24 cellular contexts compared by ENCODE assay signal in genomic region chr20:39025883-39026282, GRCh38.
DNase-seq lines count a peak whose midpoint lies in the region; ATAC-seq and TF ChIP-seq lines count a peak whose summit lies in the region.
"Had no signal": no experiment of that assay in that cellular context is flagged by ENCODE, and none has a peak within 500 bp of the region (broad histone marks: within the 10 kb centered on the region; RNA-seq: fewer than 3 reads in every experiment).

No MANE protein-coding gene starts in this region.

- intact Hi-C loops in CD4-positive, alpha-beta T cell (cut with DNase I, micrococcal nuclease): no loop called here
- intact Hi-C loops in MCF 10A (cut with micrococcal nuclease): no loop called here

- DNase-seq in activated CD4-positive, alpha-beta T cell treated with anti-CD3 and anti-CD28 coated beads, Interleukin-2, amount 10 ng/mL, durations not matched to agents 7 days and 5 days: peak; percentile 41
- DNase-seq in activated CD4-positive, alpha-beta T cell treated with anti-CD3 and anti-CD28 coated beads for 48 hours: no peak
- no peak for DNase-seq in CD4-positive, alpha-beta T cell
- DNase-seq in T-helper 2 cell treated with Interferon-gamma antibody and Interleukin-4, amounts not matched to agents 5 μg/mL and 100 μg/mL, for 36 hours (ENCODE audit: low spot score): no peak
- DNase-seq in endothelial cell (ENCODE audit: low spot score) (no peak), MCF 10A (ENCODE audit: unreplicated experiment) (no peak), SKM-1 (lab: John Stamatoyannopoulos, UW; ENCODE audit: unreplicated experiment) (no peak), NCI-H2171 treated with DMSO at 0.1 percent for 48 hours (lab: John Stamatoyannopoulos, UW) (no peak)
- DNase-seq: activated CD4-positive, alpha-beta T cell treated with anti-CD3 and anti-CD28 coated beads, Interleukin-2, amount 50 U/mL, for 4 hours; amygdala; BE2C; glutamatergic neuron; Karpas-422; NCI-H1694 treated with DMSO at 0.1 percent for 48 hours; NCI-H2227 treated with DMSO at 0.1 percent for 48 hours; NCI-H748 treated with DMSO at 0.1 percent for 48 hours; nucleus accumbens; small intestine; stimulated activated CD4-positive, alpha-beta T cell treated with anti-CD3 and anti-CD28 coated beads, Interleukin-4, amount 100 ng/mL, for 1 hour; transverse colon had no signal

- H3K4me3 Mint-ChIP-seq in activated CD4-positive, alpha-beta T cell treated with anti-CD3 and anti-CD28 coated beads, Interleukin-2, amount 10 ng/mL, durations not matched to agents 7 days and 5 days: peak overlapping the region; percentile 0
- no peak overlapping the region for H3K4me3 Mint-ChIP-seq in CD4-positive, alpha-beta T cell
- no peak overlapping the region for H3K4me3 Mint-ChIP-seq in T-helper 2 cell treated with Interferon-gamma antibody and Interleukin-4, amounts not matched to agents 5 μg/mL and 100 μg/mL, for 36 hours
- peak overlapping the region; percentile 6 for H3K4me3 Mint-ChIP-seq in endothelial cell (ENCODE audit: unreplicated experiment)
- no peak overlapping the region for H3K4me3 Mint-ChIP-seq in MCF 10A (ENCODE audit: unreplicated experiment)
- H3K4me3 Mint-ChIP-seq: dendritic cell treated with granulocyte-macrophage colony-stimulating factor and Interleukin-4, amounts not matched to agents 40 ng/mL and 50 ng/mL, for 4 days; GM23338 had no signal

- CTCF ChIA-PET in activated CD4-positive, alpha-beta T cell treated with anti-CD3 and anti-CD28 coated beads, Interleukin-2, amount 10 ng/mL, durations not matched to agents 7 days and 5 days (lab: Charles Lee): interaction anchor here (1.4 kb wide), 1 partner anchor 24 kb away, joined by 4 read pairs; no protein-coding TSS in a partner anchor
- CTCF ChIA-PET in CD4-positive, alpha-beta T cell (lab: Charles Lee): interaction anchor here (1.0 kb wide), 1 partner anchor 25 kb away, joined by 3 read pairs; no protein-coding TSS in a partner anchor
- CTCF ChIA-PET in MCF 10A (lab: Yijun Ruan, JAX): interaction anchor here (0.8 to 1.2 kb wide), 2 partner anchors 13 to 133 kb away, joined by 4 to 5 read pairs; no protein-coding TSS in a partner anchor

- TF ChIP-seq CTCF in CD4-positive, alpha-beta T cell (IDR thresholded peaks at IDR 0.05): no peak
- TF ChIP-seq CTCF in endothelial cell (IDR thresholded peaks at IDR 0.05; ENCODE audit: unreplicated experiment) (no peak), MCF 10A (IDR thresholded peaks at IDR 0.05; ENCODE audit: unreplicated experiment) (no peak)

- H3K9me3 Mint-ChIP-seq in activated CD4-positive, alpha-beta T cell treated with anti-CD3 and anti-CD28 coated beads, Interleukin-2, amount 10 ng/mL, durations not matched to agents 7 days and 5 days: no peaks in the 10 kb centered on the region
- no peaks in the 10 kb centered on the region for H3K9me3 Mint-ChIP-seq in CD4-positive, alpha-beta T cell
- no peaks in the 10 kb centered on the region for H3K9me3 Mint-ChIP-seq in T-helper 2 cell treated with Interferon-gamma antibody and Interleukin-4, amounts not matched to agents 5 μg/mL and 100 μg/mL, for 36 hours
- H3K9me3 Mint-ChIP-seq in endothelial cell (ENCODE audit: unreplicated experiment) (no peaks in the 10 kb centered on the region), MCF 10A (ENCODE audit: unreplicated experiment) (no peaks in the 10 kb centered on the region)
- H3K9me3 Mint-ChIP-seq: dendritic cell treated with granulocyte-macrophage colony-stimulating factor and Interleukin-4, amounts not matched to agents 40 ng/mL and 50 ng/mL, for 4 days; GM23338 had no signal

- H3K27ac ChIP-seq in CD4-positive, alpha-beta T cell (ENCODE audit: low read depth, low read length): no peak overlapping the region
- H3K27ac ChIP-seq: cardiac muscle cell, transverse colon had no signal

- no TSS peak for BruUV-seq in MCF 10A (replicated peaks; lab: Mats Ljungman, UMichigan)

- no peaks in the 10 kb centered on the region for H3K9me3 ChIP-seq in CD4-positive, alpha-beta T cell (ENCODE audit: control insufficient read depth, low read length)
- H3K9me3 ChIP-seq: BE2C, transverse colon had no signal

- ATAC-seq in CD4-positive, alpha-beta T cell (ENCODE audit: poor library complexity): peak; percentile 37
- ATAC-seq: GM23338, SK-N-SH treated with all-trans-retinoic acid at 6 μM for 48 hours had no signal

- H3K4me1 Mint-ChIP-seq in activated CD4-positive, alpha-beta T cell treated with anti-CD3 and anti-CD28 coated beads, Interleukin-2, amount 10 ng/mL, durations not matched to agents 7 days and 5 days: peaks cover 35% of the 10 kb centered on the region
- peaks cover 19% of the 10 kb centered on the region for H3K4me1 Mint-ChIP-seq in CD4-positive, alpha-beta T cell (ENCODE audit: low read depth)
- H3K4me1 Mint-ChIP-seq in T-helper 2 cell treated with Interferon-gamma antibody and Interleukin-4, amounts not matched to agents 5 μg/mL and 100 μg/mL, for 36 hours (ENCODE audit: low read depth): peaks cover 31% of the 10 kb centered on the region
- H3K4me1 Mint-ChIP-seq in endothelial cell (ENCODE audit: unreplicated experiment) (peaks cover 7% of the 10 kb centered on the region), MCF 10A (ENCODE audit: insufficient read depth, unreplicated experiment) (peaks cover 11% of the 10 kb centered on the region)
- H3K4me1 Mint-ChIP-seq: GM23338 had no signal

- no peaks in the 10 kb centered on the region for H3K27me3 Mint-ChIP-seq in activated CD4-positive, alpha-beta T cell treated with anti-CD3 and anti-CD28 coated beads, Interleukin-2, amount 10 ng/mL, durations not matched to agents 7 days and 5 days
- no peaks in the 10 kb centered on the region for H3K27me3 Mint-ChIP-seq in CD4-positive, alpha-beta T cell
- H3K27me3 Mint-ChIP-seq in T-helper 2 cell treated with Interferon-gamma antibody and Interleukin-4, amounts not matched to agents 5 μg/mL and 100 μg/mL, for 36 hours (ENCODE audit: low read depth): no peaks in the 10 kb centered on the region
- H3K27me3 Mint-ChIP-seq in endothelial cell (ENCODE audit: unreplicated experiment) (no peaks in the 10 kb centered on the region), MCF 10A (ENCODE audit: insufficient read depth, unreplicated experiment) (no peaks in the 10 kb centered on the region)
- H3K27me3 Mint-ChIP-seq: dendritic cell treated with granulocyte-macrophage colony-stimulating factor and Interleukin-4, amounts not matched to agents 40 ng/mL and 50 ng/mL, for 4 days had no signal

- H3K27ac Mint-ChIP-seq in activated CD4-positive, alpha-beta T cell treated with anti-CD3 and anti-CD28 coated beads, Interleukin-2, amount 10 ng/mL, durations not matched to agents 7 days and 5 days: peak overlapping the region; percentile 77
- H3K27ac Mint-ChIP-seq in CD4-positive, alpha-beta T cell: peak overlapping the region; percentile 59
- H3K27ac Mint-ChIP-seq in T-helper 2 cell treated with Interferon-gamma antibody and Interleukin-4, amounts not matched to agents 5 μg/mL and 100 μg/mL, for 36 hours: peak overlapping the region; percentile 43
- H3K27ac Mint-ChIP-seq in endothelial cell (ENCODE audit: unreplicated experiment) (no peak overlapping the region), MCF 10A (ENCODE audit: low read depth, unreplicated experiment) (no peak overlapping the region)
- H3K27ac Mint-ChIP-seq: dendritic cell treated with granulocyte-macrophage colony-stimulating factor and Interleukin-4, amounts not matched to agents 40 ng/mL and 50 ng/mL, for 4 days; GM23338 had no signal

- no peaks in the 10 kb centered on the region for H3K27me3 ChIP-seq in CD4-positive, alpha-beta T cell (ENCODE audit: control insufficient read depth, insufficient read depth, low read length)
- H3K27me3 ChIP-seq: BE2C, cardiac muscle cell, transverse colon had no signal

- POLR2A ChIA-PET in activated CD4-positive, alpha-beta T cell treated with anti-CD3 and anti-CD28 coated beads, Interleukin-2, amount 10 ng/mL, durations not matched to agents 7 days and 5 days (lab: Charles Lee): no interaction called here
- POLR2A ChIA-PET in CD4-positive, alpha-beta T cell (lab: Charles Lee): no interaction called here
- POLR2A ChIA-PET in MCF 10A (lab: Yijun Ruan, JAX): interaction anchor here (0.6 to 1.5 kb wide), 4 partner anchors 12 to 553 kb away, joined by 3 to 4 read pairs (median 3); partner anchors contain the start of gene RALGAPB

- peaks cover 48% of the 10 kb centered on the region for H3K36me3 Mint-ChIP-seq in activated CD4-positive, alpha-beta T cell treated with anti-CD3 and anti-CD28 coated beads, Interleukin-2, amount 10 ng/mL, durations not matched to agents 7 days and 5 days (ENCODE audit: low read depth)
- peaks cover 82% of the 10 kb centered on the region for H3K36me3 Mint-ChIP-seq in CD4-positive, alpha-beta T cell (ENCODE audit: low read depth)
- H3K36me3 Mint-ChIP-seq in T-helper 2 cell treated with Interferon-gamma antibody and Interleukin-4, amounts not matched to agents 5 μg/mL and 100 μg/mL, for 36 hours (ENCODE audit: low read depth): peaks cover 49% of the 10 kb centered on the region
- H3K36me3 Mint-ChIP-seq in endothelial cell (ENCODE audit: low read depth, unreplicated experiment): peaks cover 25% of the 10 kb centered on the region
- H3K36me3 Mint-ChIP-seq in MCF 10A (ENCODE audit: insufficient read depth, unreplicated experiment): peaks cover 53% of the 10 kb centered on the region

Comparison
In these comparisons a context has a peak if more than half of its experiments do, and no peak if none do; other contexts are left out.
1. H3K27ac Mint-ChIP-seq: peak in activated CD4-positive, alpha-beta T cell treated with anti-CD3 and anti-CD28 coated beads, Interleukin-2, amount 10 ng/mL, durations not matched to agents 7 days and 5 days (single experiment), CD4-positive, alpha-beta T cell (single experiment) and T-helper 2 cell treated with Interferon-gamma antibody and Interleukin-4, amounts not matched to agents 5 μg/mL and 100 μg/mL, for 36 hours (single experiment); none in endothelial cell (single experiment) and MCF 10A (single experiment).
2. H3K4me3 Mint-ChIP-seq: peak in activated CD4-positive, alpha-beta T cell treated with anti-CD3 and anti-CD28 coated beads, Interleukin-2, amount 10 ng/mL, durations not matched to agents 7 days and 5 days (single experiment) and endothelial cell (single experiment); none in CD4-positive, alpha-beta T cell (single experiment), T-helper 2 cell treated with Interferon-gamma antibody and Interleukin-4, amounts not matched to agents 5 μg/mL and 100 μg/mL, for 36 hours (single experiment) and MCF 10A (single experiment).